ENCODE assay signal across 8 cellular contexts in genomic region chr20:23061713-23062561, GRCh38. TPM values are rescaled to one million over a fixed set of nuclear protein-coding genes. Genes with fewer than 3 reads are reported as not detected.
DNase-seq lines count a peak whose midpoint lies in the region; ATAC-seq and TF ChIP-seq lines count a peak whose summit lies in the region.

No MANE protein-coding gene starts in this region.

- ATAC-seq in foreskin keratinocyte = peak; percentile 58
- no peak for ATAC-seq in HG03342 (IDR thresholded peaks at IDR 0.05; ENCODE audit: unreplicated experiment)
- ATAC-seq in HG02642 (IDR thresholded peaks at IDR 0.05; ENCODE audit: poor library complexity, unreplicated experiment) = no peak

- H3K4me1 ChIP-seq in SJCRH30 = peaks cover 61% of the 10 kb centered on the region
- H3K4me1 ChIP-seq in foreskin keratinocyte = peaks cover 3% of the 10 kb centered on the region
- peaks cover 19% of the 10 kb centered on the region for H3K4me1 ChIP-seq in skeletal muscle satellite cell (ENCODE audit: control insufficient read depth, insufficient read depth, low read length)

- TF ChIP-seq CTCF in HL-60 (IDR thresholded peaks at IDR 0.05; ENCODE audit: insufficient read depth, low read length) = peak; percentile 53
- TF ChIP-seq CTCF in foreskin keratinocyte (conservative IDR thresholded peaks at IDR 0.05) = peak; percentile 54
- no peak for TF ChIP-seq CTCF in GM13976 (IDR thresholded peaks at IDR 0.05; ENCODE audit: borderline replicate concordance, control extremely low read depth, extremely low read depth, insufficient read depth, missing control alignments)

- peak overlapping the region; percentile 0 for H3K9ac ChIP-seq in skeletal muscle satellite cell (ENCODE audit: low read depth, low read length)

- H3K4me2 ChIP-seq in skeletal muscle satellite cell (ENCODE audit: low read length) = peak overlapping the region; percentile 20

- H3K27ac ChIP-seq in HL-60 (replicated peaks) (no peak overlapping the region), SJCRH30 (peak overlapping the region; percentile 53), foreskin keratinocyte (no peak overlapping the region)

- in situ Hi-C loops in GM13976 (cut with MboI; ENCODE audit: low sequenced_read_pairs, unreplicated experiment) = no loop called here

- H3K4me3 ChIP-seq in HL-60 (replicated peaks; ENCODE audit: insufficient read depth, low read length) (no peak overlapping the region), SJCRH30 (no peak overlapping the region), skeletal muscle satellite cell (ENCODE audit: low read length) (no peak overlapping the region)

- DNase-seq in HL-60 (ENCODE audit: low read depth in 1 of 2, low spot score in 1 of 2) (peak in 1 of 2 experiments; percentile 60), SJCRH30 (peak; percentile 85 to 91), foreskin keratinocyte (no peak), GM13976 (ENCODE audit: low spot score) (no peak), NCI-H345 (lab: John Stamatoyannopoulos, UW) (no peak)

- no peaks in the 10 kb centered on the region for H3K9me3 ChIP-seq in SJCRH30 (replicated peaks)
- H3K9me3 ChIP-seq in skeletal muscle satellite cell (replicated peaks; ENCODE audit: low read length) = no peaks in the 10 kb centered on the region

- H3K27me3 ChIP-seq in HL-60 (ENCODE audit: insufficient read depth, poor library complexity, severe bottlenecking) (no peaks in the 10 kb centered on the region), SJCRH30 (no peaks in the 10 kb centered on the region), foreskin keratinocyte (no peaks in the 10 kb centered on the region), skeletal muscle satellite cell (ENCODE audit: control insufficient read depth, insufficient read depth, low read length) (peaks cover 15% of the 10 kb centered on the region)

- H3K36me3 ChIP-seq in SJCRH30 (no peaks in the 10 kb centered on the region), skeletal muscle satellite cell (ENCODE audit: insufficient read depth, low read length) (no peaks in the 10 kb centered on the region)

RNA-seq across cellular contexts. Expression of gene THBD, which starts 12.5 kb away (rescaled TPM):
- 0.03 TPM in 1 of 2 replicates, not detected in the other for total RNA-seq in SJCRH30 (2014; rRNA removed; shearing (Covaris generic))
- total RNA-seq in foreskin keratinocyte = 2.0 and 2.6 TPM in 2 replicates
- polyA plus RNA-seq in foreskin keratinocyte = 1.1 and 1.8 TPM in 2 replicates
- 8.3 and 20.0 TPM in 2 replicates for total RNA-seq in skeletal muscle satellite cell (2012; rRNA removed)

RNA-seq across cellular contexts. Expression of gene CD93, which starts 24.2 kb away (rescaled TPM):
- not detected in 2 replicates for total RNA-seq in SJCRH30 (2014; rRNA removed; shearing (Covaris generic))
- total RNA-seq in foreskin keratinocyte = not detected in 2 replicates
- polyA plus RNA-seq in foreskin keratinocyte = not detected in 2 replicates
- under 0.01 TPM in 1 of 2 replicates, not detected in the other for total RNA-seq in skeletal muscle satellite cell (2012; rRNA removed)

RNA-seq across cellular contexts. Expression of gene SSTR4, which starts 26.8 kb away (rescaled TPM):
- total RNA-seq in SJCRH30 (2014; rRNA removed; shearing (Covaris generic)) = not detected in 2 replicates
- total RNA-seq in foreskin keratinocyte = not detected in 2 replicates
- not detected in 2 replicates for polyA plus RNA-seq in foreskin keratinocyte
- not detected in 2 replicates for total RNA-seq in skeletal muscle satellite cell (2012; rRNA removed)

Comparison
In these comparisons a context has a peak if more than half of its experiments do, and no peak if none do; other contexts are left out.
1. DNase-seq: peak in SJCRH30 (2 of 2); none in foreskin keratinocyte (0 of 2), GM13976 (single experiment) and NCI-H345 (single experiment).